ENCODE assay signal across 21 cellular contexts in the genomic region with DNA sequence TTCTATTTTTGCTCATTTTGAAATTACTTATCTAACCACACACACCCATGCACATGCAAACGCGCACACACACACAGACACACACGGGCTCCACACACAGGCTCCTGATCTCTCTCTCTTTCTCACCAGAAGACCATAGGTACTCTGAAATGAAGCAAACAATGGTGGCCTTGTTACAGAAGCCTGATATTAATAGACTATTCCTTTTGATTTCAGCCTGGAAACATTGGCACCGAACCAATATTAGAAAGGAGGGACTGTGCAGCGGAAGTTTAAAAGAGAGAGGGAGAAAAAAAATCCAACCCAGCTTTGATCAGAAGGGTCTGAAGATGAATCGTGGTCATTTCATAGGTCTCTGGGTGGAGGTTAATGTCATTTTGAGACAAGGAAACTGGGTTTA.
DNase-seq lines count a peak whose midpoint lies in the region; ATAC-seq, FAIRE-seq and TF ChIP-seq lines count a peak whose summit lies in the region.
"Had no signal": no experiment of that assay in that cellular context is flagged by ENCODE, and none has a peak within 500 bp of the region (broad histone marks: within the 10 kb centered on the region; RNA-seq: fewer than 3 reads in every experiment).

No MANE protein-coding gene starts in this region.

- TF ChIP-seq EP300 in transverse colon (IDR thresholded peaks at IDR 0.05; ENCODE audit: low read depth) = no peak

- H3K27me3 ChIP-seq in mammary epithelial cell (ENCODE audit: insufficient read depth, low read length) = no peaks in the 10 kb centered on the region
- H3K27me3 ChIP-seq in OCI-LY3 (ENCODE audit: low read depth, low read length) = peaks cover 29% of the 10 kb centered on the region
- no peaks in the 10 kb centered on the region for H3K27me3 ChIP-seq in small intestine (ENCODE audit: control insufficient read depth in 2 of 2, insufficient read depth in 2 of 2, low read length in 2 of 2)
- no peaks in the 10 kb centered on the region for H3K27me3 ChIP-seq in transverse colon
- H3K27me3 ChIP-seq: upper lobe of right lung had no signal

- no peaks in the 10 kb centered on the region for H3K36me3 Mint-ChIP-seq in MCF 10A (ENCODE audit: insufficient read depth, unreplicated experiment)

- H3K9ac ChIP-seq in mammary epithelial cell (ENCODE audit: insufficient read depth, low read length) (no peak overlapping the region), OCI-LY3 (ENCODE audit: low read length) (no peak overlapping the region)

- dilution Hi-C loops in mammary epithelial cell (cut with HindIII; ENCODE audit: low sequenced_read_pairs) = no loop called here

- H3K27ac ChIP-seq in mammary epithelial cell (ENCODE audit: insufficient read depth, low read depth, low read length) = no peak overlapping the region
- no peak overlapping the region for H3K27ac ChIP-seq in OCI-LY3 (ENCODE audit: low read length)
- H3K27ac ChIP-seq in small intestine (ENCODE audit: low read depth in 1 of 2, low read length in 1 of 2) = no peak overlapping the region
- H3K27ac ChIP-seq in transverse colon = no peak overlapping the region
- H3K27ac ChIP-seq: neutrophil, SJCRH30, upper lobe of right lung had no signal

- H2AFZ ChIP-seq in mammary epithelial cell (ENCODE audit: low read depth, low read length) (peak overlapping the region; percentile 1), OCI-LY3 (ENCODE audit: low read depth, low read length) (peak overlapping the region; percentile 80)

- no peak overlapping the region for H3K4me3 Mint-ChIP-seq in MCF 10A (ENCODE audit: unreplicated experiment)
- H3K4me3 Mint-ChIP-seq: CD4-positive, alpha-beta T cell; effector memory CD8-positive, alpha-beta T cell had no signal

- 4% methylated on average over 6 of the region's 6 CpGs for WGBS in mammary epithelial cell (ENCODE audit: low coverage, missing lambda C conversion rate)
- 12 to 25% (median 12%) methylated on average over 6 of the region's 6 CpGs for WGBS in small intestine, 3 donors
- WGBS in transverse colon (ENCODE audit: low coverage in 1 of 2), 2 donors = 56 to 58% methylated on average over 6 of the region's 6 CpGs

- no peaks in the 10 kb centered on the region for H3K4me1 Mint-ChIP-seq in MCF 10A (ENCODE audit: insufficient read depth, unreplicated experiment)

- H3K27me3 Mint-ChIP-seq in MCF 10A (ENCODE audit: insufficient read depth, unreplicated experiment) = peaks cover 49% of the 10 kb centered on the region

- H3K27ac Mint-ChIP-seq in MCF 10A (ENCODE audit: low read depth, unreplicated experiment) = no peak overlapping the region
- H3K27ac Mint-ChIP-seq: CD4-positive, alpha-beta T cell; effector memory CD8-positive, alpha-beta T cell had no signal

- no peak overlapping the region for H3K4me2 ChIP-seq in mammary epithelial cell (ENCODE audit: insufficient read depth, low read depth, low read length)
- peak overlapping the region; percentile 69 for H3K4me2 ChIP-seq in OCI-LY3 (ENCODE audit: low read length)

- H3K9me3 ChIP-seq in mammary epithelial cell (replicated peaks; ENCODE audit: insufficient read depth, low read length) (no peaks in the 10 kb centered on the region), OCI-LY3 (ENCODE audit: insufficient read depth, low read length) (no peaks in the 10 kb centered on the region), small intestine (ENCODE audit: control insufficient read depth, low read depth) (no peaks in the 10 kb centered on the region), transverse colon (no peaks in the 10 kb centered on the region)
- H3K9me3 ChIP-seq: neutrophil, SJCRH30, upper lobe of right lung had no signal

- in situ Hi-C loops in mammary epithelial cell (cut with MboI; ENCODE audit: low sequenced_read_pairs in 2 of 2) = no loop called here
- in situ Hi-C loops in transverse colon (cut with MboI; ENCODE audit: low pct_ligation_motif_present in 1 of 4, low pct_unique_long_range_greater_than_20kb in 1 of 4, low sequenced_read_pairs in 3 of 4) = no loop called here

- DNase-seq in mammary epithelial cell = no peak
- DNase-seq in MCF 10A (ENCODE audit: unreplicated experiment) = no peak
- peak; percentile 66 for DNase-seq in foreskin melanocyte
- peak; percentile 35 for DNase-seq in small intestine
- DNase-seq in transverse colon = no peak
- no peak for DNase-seq in left colon
- no peak for DNase-seq in NCI-H1417 (lab: John Stamatoyannopoulos, UW)
- DNase-seq: ACHN; activated CD4-positive, CD25-positive, alpha-beta regulatory T cell treated with anti-CD3 and anti-CD28 coated beads, Interleukin-2, amount 50 U/mL, for 72 hours; activated naive CD4-positive, alpha-beta T cell; CD4-positive, alpha-beta T cell; DMS53; effector memory CD8-positive, alpha-beta T cell; NCI-H1930; NCI-H524; stimulated activated naive CD8-positive, alpha-beta T cell treated with anti-CD3 and anti-CD28 coated beads, Interleukin-15, Interleukin-2, amounts not matched to agents 100 U/mL and 50 U/mL, for 24 hours; T-helper 9 cell; upper lobe of right lung had no signal

- no peak for TF ChIP-seq CTCF in mammary epithelial cell (conservative IDR thresholded peaks at IDR 0.05 in 1 of 2, IDR thresholded peaks at IDR 0.05 in 1 of 2; ENCODE audit: extremely low read depth in 1 of 2, insufficient read depth in 1 of 2, low read depth in 1 of 2, low read length in 2 of 2)
- no peak for TF ChIP-seq CTCF in MCF 10A (IDR thresholded peaks at IDR 0.05; ENCODE audit: unreplicated experiment)
- TF ChIP-seq CTCF in OCI-LY3 (IDR thresholded peaks at IDR 0.05; ENCODE audit: low read depth, low read length) = no peak
- TF ChIP-seq CTCF in transverse colon (IDR thresholded peaks at IDR 0.05) = no peak

- H3K36me3 ChIP-seq in mammary epithelial cell (ENCODE audit: insufficient read depth, low read length) = no peaks in the 10 kb centered on the region
- H3K36me3 ChIP-seq in OCI-LY3 (replicated peaks; ENCODE audit: low read depth, low read length) = no peaks in the 10 kb centered on the region
- H3K36me3 ChIP-seq in small intestine (ENCODE audit: control insufficient read depth in 2 of 2, insufficient read depth in 2 of 2, low read length in 2 of 2) = no peaks in the 10 kb centered on the region
- H3K36me3 ChIP-seq in transverse colon = no peaks in the 10 kb centered on the region
- H3K36me3 ChIP-seq: neutrophil, SJCRH30, upper lobe of right lung had no signal

- no peak for FAIRE-seq in small intestine (lab: Jason Lieb, UNC)

- intact Hi-C loops in mammary epithelial cell (cut with micrococcal nuclease) (no loop called here), MCF 10A (cut with micrococcal nuclease) (no loop called here), transverse colon (cut with DNase I; ENCODE audit: low total_unique reads) (no loop called here), left colon (cut with DNase I, micrococcal nuclease) (no loop called here)

- H3K9me3 Mint-ChIP-seq in MCF 10A (ENCODE audit: unreplicated experiment) = no peaks in the 10 kb centered on the region
- H3K9me3 Mint-ChIP-seq: CD4-positive, alpha-beta T cell; effector memory CD8-positive, alpha-beta T cell had no signal

- no peak for TF ChIP-seq POLR2A in transverse colon (IDR thresholded peaks at IDR 0.05)

- H3K4me1 ChIP-seq in mammary epithelial cell (ENCODE audit: insufficient read depth, low read length) (no peaks in the 10 kb centered on the region), OCI-LY3 (ENCODE audit: low read length) (peaks cover 16% of the 10 kb centered on the region), small intestine (ENCODE audit: control insufficient read depth in 2 of 2, insufficient read depth in 1 of 2, low read depth in 1 of 2, low read length in 1 of 2) (no peaks in the 10 kb centered on the region), transverse colon (peaks cover 0 to 3% (median 0%) of the 10 kb centered on the region in 4 donors)
- H3K4me1 ChIP-seq: SJCRH30, upper lobe of right lung had no signal

- no peak overlapping the region for H3K4me3 ChIP-seq in mammary epithelial cell (replicated peaks in 1 of 3; ENCODE audit: insufficient read depth in 1 of 3, low read depth in 2 of 3, low read length in 3 of 3)
- peak overlapping the region; percentile 54 for H3K4me3 ChIP-seq in OCI-LY3 (ENCODE audit: low read length)
- no peak overlapping the region for H3K4me3 ChIP-seq in small intestine (ENCODE audit: low read depth in 1 of 2, low read length in 2 of 2)
- H3K4me3 ChIP-seq in transverse colon = no peak overlapping the region
- H3K4me3 ChIP-seq: SJCRH30, upper lobe of right lung had no signal

- CTCF ChIA-PET in mammary epithelial cell (lab: Charles Lee; ENCODE audit: low non-redundant PET) (no interaction called here), MCF 10A (lab: Yijun Ruan, JAX) (interaction anchor here (0.6 kb wide), 2 partner anchors 47 to 119 kb away, joined by 3 read pairs; no protein-coding TSS in a partner anchor)

- H4K20me1 ChIP-seq in mammary epithelial cell (ENCODE audit: insufficient read depth, low read length) (no peaks in the 10 kb centered on the region), OCI-LY3 (ENCODE audit: insufficient read depth, low read length) (no peaks in the 10 kb centered on the region)

- H3K79me2 ChIP-seq in mammary epithelial cell (ENCODE audit: insufficient read depth, low read length) (no peaks in the 10 kb centered on the region), OCI-LY3 (ENCODE audit: low read length) (no peaks in the 10 kb centered on the region)

- ATAC-seq in left colon = no peak
- ATAC-seq: effector memory CD8-positive, alpha-beta T cell; stimulated activated naive CD8-positive, alpha-beta T cell treated with anti-CD3 and anti-CD28 coated beads, Interleukin-15, Interleukin-2, amounts not matched to agents 100 U/mL and 50 U/mL, for 24 hours; upper lobe of right lung had no signal

- POLR2A ChIA-PET in MCF 10A (lab: Yijun Ruan, JAX) = no interaction called here

- BruUV-seq in mammary epithelial cell (replicated peaks; lab: Mats Ljungman, UMichigan) (no TSS peak), MCF 10A (replicated peaks; lab: Mats Ljungman, UMichigan) (no TSS peak)

Comparison
In these comparisons a context has a peak if more than half of its experiments do, and no peak if none do; other contexts are left out.
1. DNase-seq: peak in foreskin melanocyte (single experiment) and small intestine (single experiment); none in mammary epithelial cell (single experiment), MCF 10A (single experiment), transverse colon (single experiment), left colon (0 of 2) and NCI-H1417 (0 of 3).